In the genomic region with DNA sequence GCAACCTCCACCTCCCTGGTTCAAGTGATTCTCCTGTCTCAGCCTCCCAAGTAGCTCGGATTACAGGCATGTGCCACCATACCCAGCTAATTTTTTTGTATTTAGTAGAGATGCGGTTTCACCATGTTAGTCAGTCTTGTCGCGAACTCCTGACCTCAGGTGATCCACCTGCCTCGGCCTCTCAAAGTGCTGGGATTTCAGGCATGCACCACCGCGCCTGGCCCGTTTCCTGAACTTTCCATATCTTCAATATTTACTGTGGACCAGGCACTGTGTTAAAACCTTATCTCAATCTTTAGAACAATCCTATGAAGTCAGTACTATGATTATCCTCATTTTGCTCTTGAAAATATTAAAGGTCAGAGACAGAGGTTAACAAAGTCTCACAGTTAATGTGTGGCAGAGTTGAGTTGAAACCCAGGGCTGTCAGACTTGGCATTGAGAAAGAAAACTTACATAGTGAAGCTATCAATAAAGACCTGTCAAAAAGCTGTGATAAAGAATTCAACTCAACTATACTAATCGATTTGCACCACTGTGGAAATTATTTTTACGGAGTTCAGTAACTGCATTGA, we compare ENCODE assay signal across 16 cellular contexts. TPM values are rescaled to one million over a fixed set of nuclear protein-coding genes. Genes with fewer than 3 reads are reported as not detected.
A peak's percentile ranks its signal among the peaks of the same experiment; 100 is the strongest.
DNase-seq lines count a peak whose midpoint lies in the region; ATAC-seq and TF ChIP-seq lines count a peak whose summit lies in the region.
"Had no signal": no experiment of that assay in that cellular context is flagged by ENCODE, and none has a peak within 500 bp of the region (broad histone marks: within the 10 kb centered on the region; RNA-seq: fewer than 3 reads in every experiment).

No MANE protein-coding gene starts in this region.

- peaks cover 36% of the 10 kb centered on the region for H3K4me1 ChIP-seq in body of pancreas
- H3K4me1 ChIP-seq: HAP-1 had no signal

- peaks cover 17% of the 10 kb centered on the region for H3K4me1 Mint-ChIP-seq in progenitor cell of endocrine pancreas (ENCODE audit: low read depth)

- WGBS in body of pancreas, 2 donors, result 52 to 62% methylated on average over 10 of the region's 10 CpGs

- ATAC-seq in body of pancreas (peak; percentile 35), left lobe of liver (peak; percentile 8), GM18907 (IDR thresholded peaks at IDR 0.05; ENCODE audit: unreplicated experiment) (no peak), GM19023 (IDR thresholded peaks at IDR 0.05; ENCODE audit: unreplicated experiment) (no peak)

- no peaks in the 10 kb centered on the region for H3K9me3 Mint-ChIP-seq in progenitor cell of endocrine pancreas (ENCODE audit: low read depth)
- H3K9me3 Mint-ChIP-seq: CD4-positive, alpha-beta T cell had no signal

- no peak overlapping the region for H3K4me3 ChIP-seq in body of pancreas
- H3K4me3 ChIP-seq: BLaER1 treated with 17β-estradiol and CSF1 and Interleukin-3, amounts not matched to agents 10 nM and 100 nM; HAP-1 had no signal

- DNase-seq in body of pancreas (no peak), left lobe of liver (ENCODE audit: low spot score) (peak; percentile 68), progenitor cell of endocrine pancreas (ENCODE audit: low spot score, unreplicated experiment) (no peak), NCI-H146 (lab: John Stamatoyannopoulos, UW) (no peak), NCI-H524 (lab: John Stamatoyannopoulos, UW) (no peak)
- DNase-seq: CD4-positive, alpha-beta T cell; DMS153; DMS79 treated with DMSO at 0.1 percent for 48 hours; EL; GOT3 had no signal

- peaks cover 29% of the 10 kb centered on the region for H3K36me3 Mint-ChIP-seq in progenitor cell of endocrine pancreas (ENCODE audit: insufficient read depth)

- H3K27me3 Mint-ChIP-seq in progenitor cell of endocrine pancreas, result no peaks in the 10 kb centered on the region
- H3K27me3 Mint-ChIP-seq: CD4-positive, alpha-beta T cell had no signal

- no peak overlapping the region for H3K4me3 Mint-ChIP-seq in progenitor cell of endocrine pancreas (ENCODE audit: low read depth)
- H3K4me3 Mint-ChIP-seq: CD4-positive, alpha-beta T cell had no signal

- TF ChIP-seq CTCF in C4-2B (conservative IDR thresholded peaks at IDR 0.05) (no peak), body of pancreas (IDR thresholded peaks at IDR 0.05) (no peak), progenitor cell of endocrine pancreas (IDR thresholded peaks at IDR 0.05; ENCODE audit: unreplicated experiment) (no peak)

- no peaks in the 10 kb centered on the region for H3K27me3 ChIP-seq in body of pancreas
- H3K27me3 ChIP-seq: BLaER1 treated with 17β-estradiol and CSF1 and Interleukin-3, amounts not matched to agents 10 nM and 100 nM had no signal

- intact Hi-C loops in body of pancreas (cut with DNase I), result no loop called here

- no peak for TF ChIP-seq POLR2A in body of pancreas (IDR thresholded peaks at IDR 0.05)

- H3K9me3 ChIP-seq in body of pancreas, result no peaks in the 10 kb centered on the region
- H3K9me3 ChIP-seq: HAP-1 had no signal

- H3K27ac ChIP-seq in C4-2B (0 out of 2 replicates have a peak overlapping the region, but pooled peaks have one; percentile 14), body of pancreas (peak overlapping the region in 3 of 4 donors; percentile 31 to 58 (median 33))
- H3K27ac ChIP-seq: BLaER1 treated with 17β-estradiol and CSF1 and Interleukin-3, amounts not matched to agents 10 nM and 100 nM had no signal

- peak overlapping the region; percentile 23 for H3K27ac Mint-ChIP-seq in progenitor cell of endocrine pancreas
- H3K27ac Mint-ChIP-seq: CD4-positive, alpha-beta T cell had no signal

- no peaks in the 10 kb centered on the region for H3K36me3 ChIP-seq in body of pancreas (replicated peaks in 1 of 2; ENCODE audit: insufficient read depth in 1 of 2, low read depth in 2 of 2)
- H3K36me3 ChIP-seq: HAP-1 had no signal

RNA-seq across cellular contexts. Expression of a gene that starts 1.7 kb away (rescaled TPM):
- under 1 TPM in 1 of 2 donors, not detected in 1; 0.26 TPM for total RNA-seq in body of pancreas
- 5.5 TPM for total RNA-seq in left lobe of liver
- total RNA-seq in progenitor cell of endocrine pancreas, result 0.55 and 0.60 TPM in 2 replicates
- total RNA-seq: HT1080 had no signal

RNA-seq across cellular contexts. Expression of a gene that starts 20.9 kb away (rescaled TPM):
- total RNA-seq in body of pancreas (10 to 100 TPM; 30.7 to 42.8 TPM), left lobe of liver (49.0 TPM), progenitor cell of endocrine pancreas (42.7 and 45.7 TPM in 2 replicates)

RNA-seq across cellular contexts. Expression of a gene that starts 21.3 kb away (rescaled TPM):
- total RNA-seq in body of pancreas (10 to 100 TPM; 19.4 to 21.5 TPM), left lobe of liver (158 TPM), progenitor cell of endocrine pancreas (81.3 and 90.2 TPM in 2 replicates)

Comparison
In these comparisons a context has a peak if more than half of its experiments do, and no peak if none do; other contexts are left out.
1. ATAC-seq: peak in body of pancreas (single experiment) and left lobe of liver (single experiment); none in GM18907 (single experiment) and GM19023 (single experiment).